1 cellular context compared by ENCODE assay signal in the genomic region with DNA sequence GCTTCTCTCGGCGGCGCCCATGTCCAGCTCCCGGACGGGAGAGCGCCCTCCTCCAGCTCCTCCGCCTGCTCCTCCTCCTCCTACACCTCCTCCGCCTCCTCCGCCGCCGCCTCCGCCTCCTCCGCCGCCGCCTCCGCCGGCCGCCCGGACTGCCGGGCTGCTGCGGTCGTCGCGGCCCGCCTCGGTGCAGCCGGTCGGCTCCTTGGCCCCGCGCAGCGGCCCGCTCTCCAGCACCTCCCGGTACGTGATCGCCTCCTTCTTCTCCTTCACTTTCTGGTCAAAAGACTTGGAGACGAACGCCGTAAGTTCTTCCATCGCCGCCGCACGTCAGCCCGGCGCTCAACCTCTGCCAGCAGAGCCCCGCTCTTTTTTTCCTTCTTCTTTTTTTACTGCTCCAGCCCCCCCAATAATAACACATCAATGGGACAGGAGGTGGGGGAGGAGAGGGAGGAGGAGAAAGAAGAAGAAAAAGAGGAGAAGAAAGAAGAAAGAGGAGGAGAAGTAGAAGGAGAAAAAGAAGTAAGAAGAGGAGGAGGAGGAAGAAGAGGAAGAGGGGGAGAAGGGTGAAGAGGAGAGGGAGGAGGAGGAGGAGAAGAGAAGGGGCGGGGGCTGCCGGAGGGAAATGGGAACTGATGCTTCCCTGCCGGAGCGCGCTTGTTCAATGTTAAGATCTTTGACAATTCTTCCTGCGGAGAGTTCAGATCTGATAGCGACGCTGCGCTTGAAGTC.
TF ChIP-seq lines count a peak whose summit lies in the region.

A gene (minus strand): TSS at position 711 of the 729 bp plus-strand sequence. CDS start 396 bp downstream, at position 315.

TF ChIP-seq in HCT116, 20 proteins besides CTCF, POLR2A, EP300 and RAD21 (continued from another document):
- TF ChIP-seq, protein P1, sequence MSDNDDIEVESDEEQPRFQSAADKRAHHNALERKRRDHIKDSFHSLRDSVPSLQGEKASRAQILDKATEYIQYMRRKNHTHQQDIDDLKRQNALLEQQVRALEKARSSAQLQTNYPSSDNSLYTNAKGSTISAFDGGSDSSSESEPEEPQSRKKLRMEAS (IDR thresholded peaks at IDR 0.05): 0 out of 2 replicates have a peak, but pooled peaks have one; percentile 20
- TF ChIP-seq EGR1 (IDR thresholded peaks at IDR 0.05; ENCODE audit: low read depth): peak; percentile 88
- TF ChIP-seq EZH2 (IDR thresholded peaks at IDR 0.05): no peak
- TF ChIP-seq EZH2phosphoT487 (IDR thresholded peaks at IDR 0.05; ENCODE audit: borderline replicate concordance): no peak
- no peak for TF ChIP-seq JUND (IDR thresholded peaks at IDR 0.05)
- no peak for TF ChIP-seq SP1 (IDR thresholded peaks at IDR 0.05; ENCODE audit: low read depth)
- TF ChIP-seq CEBPB (IDR thresholded peaks at IDR 0.05; ENCODE audit: low read depth): no peak
- TF ChIP-seq SRF (IDR thresholded peaks at IDR 0.05; ENCODE audit: low read depth): no peak
- no peak for TF ChIP-seq ZNF274 (IDR thresholded peaks at IDR 0.05; ENCODE audit: low read depth, low read length)
- TF ChIP-seq, protein P2, sequence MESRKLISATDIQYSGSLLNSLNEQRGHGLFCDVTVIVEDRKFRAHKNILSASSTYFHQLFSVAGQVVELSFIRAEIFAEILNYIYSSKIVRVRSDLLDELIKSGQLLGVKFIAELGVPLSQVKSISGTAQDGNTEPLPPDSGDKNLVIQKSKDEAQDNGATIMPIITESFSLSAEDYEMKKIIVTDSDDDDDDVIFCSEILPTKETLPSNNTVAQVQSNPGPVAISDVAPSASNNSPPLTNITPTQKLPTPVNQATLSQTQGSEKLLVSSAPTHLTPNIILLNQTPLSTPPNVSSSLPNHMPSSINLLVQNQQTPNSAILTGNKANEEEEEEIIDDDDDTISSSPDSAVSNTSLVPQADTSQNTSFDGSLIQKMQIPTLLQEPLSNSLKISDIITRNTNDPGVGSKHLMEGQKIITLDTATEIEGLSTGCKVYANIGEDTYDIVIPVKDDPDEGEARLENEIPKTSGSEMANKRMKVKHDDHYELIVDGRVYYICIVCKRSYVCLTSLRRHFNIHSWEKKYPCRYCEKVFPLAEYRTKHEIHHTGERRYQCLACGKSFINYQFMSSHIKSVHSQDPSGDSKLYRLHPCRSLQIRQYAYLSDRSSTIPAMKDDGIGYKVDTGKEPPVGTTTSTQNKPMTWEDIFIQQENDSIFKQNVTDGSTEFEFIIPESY (IDR thresholded peaks at IDR 0.05; ENCODE audit: extremely low read depth, insufficient replicate concordance, low read length): no peak
- no peak for TF ChIP-seq ELF1 (IDR thresholded peaks at IDR 0.05; ENCODE audit: borderline replicate concordance, low read depth)
- no peak; the same call in 1 of the 2 replicates for TF ChIP-seq ZFX (IDR thresholded peaks at IDR 0.05)
- no peak for TF ChIP-seq TCF7L2 (IDR thresholded peaks at IDR 0.05; ENCODE audit: borderline replicate concordance, extremely low read depth, insufficient read depth, insufficient read length)
- no peak for TF ChIP-seq YY1 (IDR thresholded peaks at IDR 0.05; ENCODE audit: extremely low read depth, insufficient replicate concordance, low read depth, low read length)
- no peak; the same call in 1 of the 2 replicates for TF ChIP-seq SIN3A (IDR thresholded peaks at IDR 0.05; ENCODE audit: low read depth)
- no peak for TF ChIP-seq FOSL1 (IDR thresholded peaks at IDR 0.05; ENCODE audit: low read depth)
